Comparison of ENCODE assay signal across 23 cellular contexts in the genomic region with DNA sequence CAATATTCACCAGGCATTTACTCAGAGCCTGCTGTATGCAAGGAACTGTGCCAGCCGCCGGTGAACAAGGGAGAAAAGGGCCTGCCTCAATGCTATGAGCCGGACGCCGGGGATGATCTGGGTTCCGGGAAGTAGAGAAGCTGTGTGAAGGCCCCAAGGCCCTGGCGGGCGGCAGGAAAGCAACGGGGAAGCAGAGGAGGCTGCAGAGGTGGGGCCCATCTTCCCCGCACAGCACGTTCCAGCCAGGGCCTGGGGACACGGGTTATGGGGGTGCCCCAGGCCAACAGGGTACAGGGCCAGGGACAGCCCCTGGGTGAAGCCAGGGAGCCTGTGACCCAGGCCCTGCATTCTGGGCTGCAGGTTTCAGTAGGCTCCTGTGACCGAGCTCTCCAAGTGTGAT.
A peak's percentile ranks its signal among the peaks of the same experiment; 100 is the strongest.
DNase-seq lines count a peak whose midpoint lies in the region; ATAC-seq, FAIRE-seq and TF ChIP-seq lines count a peak whose summit lies in the region.
"Had no signal": no experiment of that assay in that cellular context is flagged by ENCODE, and none has a peak within 500 bp of the region (broad histone marks: within the 10 kb centered on the region; RNA-seq: fewer than 3 reads in every experiment).

No MANE protein-coding gene starts in this region.

- no peak overlapping the region for H3K18ac ChIP-seq in H9 (ENCODE audit: insufficient read length, low read depth, low read length)
- H3K18ac ChIP-seq in neuronal stem cell (ENCODE audit: low read length): peak overlapping the region; percentile 17

- H3K23ac ChIP-seq in H9 (ENCODE audit: insufficient read length, low read depth, low read length) (no peak overlapping the region), neuronal stem cell (ENCODE audit: low read depth, low read length, poor library complexity) (no peak overlapping the region)

- no peak for ATAC-seq in lower lobe of right lung
- ATAC-seq: A549 had no signal

- H3K27me3 ChIP-seq in BLaER1 (no peaks in the 10 kb centered on the region), H9 (ENCODE audit: insufficient read depth, low read length) (no peaks in the 10 kb centered on the region), neuronal stem cell (ENCODE audit: control insufficient read depth in 3 of 3, insufficient read depth in 3 of 3, low read depth in 1 of 3, low read length in 3 of 3) (no peaks in the 10 kb centered on the region), lower lobe of right lung (ENCODE audit: low read depth) (no peaks in the 10 kb centered on the region), thyroid gland (no peaks in the 10 kb centered on the region)

- intact Hi-C loops in lower lobe of right lung (cut with DNase I) (no loop called here), thyroid gland (cut with DNase I) (no loop called here)

- TF ChIP-seq CTCF in H9 (conservative IDR thresholded peaks at IDR 0.05) (no peak), lower lobe of right lung (IDR thresholded peaks at IDR 0.05) (no peak), thyroid gland (IDR thresholded peaks at IDR 0.05) (no peak)

- H3K36me3 ChIP-seq in BLaER1: peaks cover 53% of the 10 kb centered on the region
- peaks cover 0 to 1% of the 10 kb centered on the region in 2 donors for H3K36me3 ChIP-seq in neuronal stem cell (replicated peaks in 1 of 2; ENCODE audit: control insufficient read depth in 2 of 2, insufficient read depth in 2 of 2, low read length in 2 of 2)
- H3K36me3 ChIP-seq in lower lobe of right lung: peaks cover 4% of the 10 kb centered on the region
- no peaks in the 10 kb centered on the region for H3K36me3 ChIP-seq in thyroid gland

- H3K4me1 ChIP-seq in BLaER1 (peaks cover 90% of the 10 kb centered on the region), H9 (ENCODE audit: insufficient read depth, low read length) (no peaks in the 10 kb centered on the region), neuronal stem cell (ENCODE audit: control insufficient read depth in 2 of 2, insufficient read depth in 1 of 2, low read depth in 1 of 2, low read length in 2 of 2) (peaks cover 3 to 4% of the 10 kb centered on the region in 2 donors), lower lobe of right lung (no peaks in the 10 kb centered on the region), thyroid gland (no peaks in the 10 kb centered on the region)
- H3K4me1 ChIP-seq: A549 had no signal

- H4K8ac ChIP-seq in H9 (replicated peaks; ENCODE audit: insufficient read length, low read depth, low read length) (no peak overlapping the region), neuronal stem cell (ENCODE audit: low read depth, low read length) (peak overlapping the region; percentile 65)

- no peak overlapping the region for H3K9ac ChIP-seq in BLaER1
- no peak overlapping the region for H3K9ac ChIP-seq in H9 (ENCODE audit: extremely low read depth, insufficient read length, low read length)
- no peak overlapping the region for H3K9ac ChIP-seq in neuronal stem cell (ENCODE audit: low read depth, low read length, poor library complexity)

- H3K27ac ChIP-seq in BLaER1: no peak overlapping the region
- H3K27ac ChIP-seq in H9 (ENCODE audit: insufficient read length, low read depth, low read length): no peak overlapping the region
- H3K27ac ChIP-seq in neuronal stem cell (replicated peaks; ENCODE audit: low read length): no peak overlapping the region
- no peak overlapping the region for H3K27ac ChIP-seq in lower lobe of right lung
- H3K27ac ChIP-seq in thyroid gland: no peak overlapping the region
- H3K27ac ChIP-seq: 22Rv1, A549 had no signal

- H2BK12ac ChIP-seq in H9 (ENCODE audit: insufficient read length, low read depth, low read length): no peak overlapping the region
- no peak overlapping the region for H2BK12ac ChIP-seq in neuronal stem cell (ENCODE audit: low read length)

- H3K79me1 ChIP-seq in H9 (ENCODE audit: insufficient read depth, low read depth, low read length, poor library complexity, severe bottlenecking): no peaks in the 10 kb centered on the region
- H3K79me1 ChIP-seq in neuronal stem cell (ENCODE audit: low read depth, low read length): peaks cover 14% of the 10 kb centered on the region

- no peaks in the 10 kb centered on the region for H3K79me2 ChIP-seq in H9 (ENCODE audit: insufficient read depth, low read length)

- no peak for TF ChIP-seq POLR2A in thyroid gland (IDR thresholded peaks at IDR 0.05)

- no peak overlapping the region for H3K56ac ChIP-seq in H9 (ENCODE audit: insufficient read length, low read depth, low read length)

- peak; percentile 35 for FAIRE-seq in urothelium cell line (lab: Jason Lieb, UNC)
- FAIRE-seq: A549, G401.6, GM12891 had no signal

- H3K27me3 Mint-ChIP-seq in H9 (ENCODE audit: low read depth): no peaks in the 10 kb centered on the region
- H3K27me3 Mint-ChIP-seq: B cell; CD4-positive, alpha-beta memory T cell; CD4-positive, CD25-positive, alpha-beta regulatory T cell had no signal

- H3K9me3 ChIP-seq in BLaER1 (no peaks in the 10 kb centered on the region), H9 (ENCODE audit: control insufficient read depth, low read depth, low read length) (no peaks in the 10 kb centered on the region), neuronal stem cell (replicated peaks in 1 of 2; ENCODE audit: control insufficient read depth in 2 of 2, insufficient read depth in 1 of 2, low read depth in 1 of 2, low read length in 2 of 2) (no peaks in the 10 kb centered on the region), lower lobe of right lung (no peaks in the 10 kb centered on the region), thyroid gland (no peaks in the 10 kb centered on the region)
- H3K9me3 ChIP-seq: A549 had no signal

- no CpG with 5 or more reads among the region's 13 CpGs for WGBS in H9 (ENCODE audit: extremely low coverage, insufficient read length, low lambda C conversion rate)
- WGBS in neuronal stem cell (ENCODE audit: extremely low coverage in 2 of 2, insufficient read length in 2 of 2, insufficient replicate concordance in 1 of 2), 2 donors: no CpG with 5 or more reads among the region's 13 CpGs
- 96 to 99% methylated on average over 12 to 13 of the region's 13 CpGs for WGBS in thyroid gland, 2 donors

- peak overlapping the region; percentile 47; the same call in 1 of the 2 replicates for H3K4me2 ChIP-seq in BLaER1
- H3K4me2 ChIP-seq in H9 (ENCODE audit: insufficient read depth, insufficient read length, low read length): no peak overlapping the region
- no peak overlapping the region for H3K4me2 ChIP-seq in neuronal stem cell (ENCODE audit: insufficient read depth, low read length, poor library complexity, severe bottlenecking)
- H3K4me2 ChIP-seq: A549 had no signal

- H2BK20ac ChIP-seq in H9 (ENCODE audit: low read depth, low read length, poor library complexity, severe bottlenecking): no peak overlapping the region

- DNase-seq in H9 (no peak), neuronal stem cell (ENCODE audit: low spot score) (no peak), urothelium cell line (ENCODE audit: low spot score) (no peak), lower lobe of right lung (no peak), thyroid gland (no peak), amniotic stem cell (lab: John Stamatoyannopoulos, UW) (no peak)
- DNase-seq: AML-193; C1 segment of cervical spinal cord; CD4-positive, alpha-beta memory T cell; CD4-positive, CD25-positive, alpha-beta regulatory T cell; CD8-positive, alpha-beta memory T cell; COR-L47; DMS153; DMS53; DMS79; GF-D8 had no signal

- no peak overlapping the region for H2BK15ac ChIP-seq in H9 (ENCODE audit: low read depth, low read length)
- H2BK15ac ChIP-seq in neuronal stem cell (ENCODE audit: low read length): no peak overlapping the region

- H4K5ac ChIP-seq in H9 (ENCODE audit: insufficient read length, low read depth, low read length): no peak overlapping the region

- no peak overlapping the region for H3T11ph ChIP-seq in H9 (ENCODE audit: low read length)

- H3K14ac ChIP-seq in H9 (ENCODE audit: insufficient read depth, low read length) (no peak overlapping the region; the same call in 1 of the 2 replicates), neuronal stem cell (ENCODE audit: low read length) (no peak overlapping the region)

- no peak overlapping the region for H2AK5ac ChIP-seq in H9 (ENCODE audit: insufficient read length, low read length)
- H2AK5ac ChIP-seq in neuronal stem cell (ENCODE audit: low read depth, low read length): no peak overlapping the region

- H4K20me1 ChIP-seq in BLaER1 (peaks cover 98% of the 10 kb centered on the region), H9 (ENCODE audit: control insufficient read depth, insufficient read depth, insufficient read length) (no peaks in the 10 kb centered on the region)

- H3K27ac Mint-ChIP-seq in H9: peak overlapping the region in 2 of 3 experiments; percentile 36 to 76; a peak in 2 of 7 replicates
- H3K27ac Mint-ChIP-seq: B cell; CD14-positive monocyte; CD4-positive, alpha-beta memory T cell; CD4-positive, CD25-positive, alpha-beta regulatory T cell had no signal

- no peak overlapping the region for H2BK120ac ChIP-seq in H9 (ENCODE audit: low read depth, low read length, poor library complexity, severe bottlenecking)
- no peak overlapping the region for H2BK120ac ChIP-seq in neuronal stem cell (ENCODE audit: low read depth, low read length)

- H2BK5ac ChIP-seq in H9 (ENCODE audit: insufficient read length, low read length): no peak overlapping the region
- peak overlapping the region; percentile 39 for H2BK5ac ChIP-seq in neuronal stem cell (ENCODE audit: low read length)

- peaks cover 5 to 8% of the 10 kb centered on the region in 2 experiments for H3K4me1 Mint-ChIP-seq in H9

- no peak overlapping the region; a peak in 1 of 5 replicates for H3K4me3 Mint-ChIP-seq in H9
- H3K4me3 Mint-ChIP-seq: B cell; CD14-positive monocyte; CD4-positive, alpha-beta memory T cell; CD4-positive, CD25-positive, alpha-beta regulatory T cell; CD8-positive, alpha-beta memory T cell had no signal

- H3K4ac ChIP-seq in H9 (ENCODE audit: low read depth, low read length) (no peak overlapping the region), neuronal stem cell (ENCODE audit: low read length) (no peak overlapping the region)

- peaks cover 0 to 4% (median 2%) of the 10 kb centered on the region in 3 experiments; a peak in 3 of 7 replicates for H3K36me3 Mint-ChIP-seq in H9 (ENCODE audit: insufficient read depth in 1 of 3, low read depth in 3 of 3)
- H3K36me3 Mint-ChIP-seq: CD4-positive, alpha-beta memory T cell had no signal

- H2AFZ ChIP-seq in H9 (ENCODE audit: low read length) (no peak overlapping the region), neuronal stem cell (ENCODE audit: low read length) (no peak overlapping the region)

- H3K4me3 ChIP-seq in BLaER1 (no peak overlapping the region), neuronal stem cell (ENCODE audit: low read length in 2 of 2) (no peak overlapping the region), lower lobe of right lung (no peak overlapping the region), thyroid gland (replicated peaks in 1 of 3) (no peak overlapping the region)
- H3K4me3 ChIP-seq: A549 had no signal

- H3K9me3 Mint-ChIP-seq in H9: peaks cover 0 to 3% of the 10 kb centered on the region in 2 experiments; a peak in 1 of 5 replicates
- H3K9me3 Mint-ChIP-seq: CD4-positive, alpha-beta memory T cell had no signal

- H4K91ac ChIP-seq in H9 (ENCODE audit: insufficient read length, low read depth, low read length): no peak overlapping the region
- no peak overlapping the region for H4K91ac ChIP-seq in neuronal stem cell (ENCODE audit: low read depth, low read length, poor library complexity)

- H3K23me2 ChIP-seq in H9 (ENCODE audit: insufficient read length, low read depth, low read length, poor library complexity, severe bottlenecking): no peaks in the 10 kb centered on the region
